Comparison of ENCODE assay signal across 10 cellular contexts in the genomic region with DNA sequence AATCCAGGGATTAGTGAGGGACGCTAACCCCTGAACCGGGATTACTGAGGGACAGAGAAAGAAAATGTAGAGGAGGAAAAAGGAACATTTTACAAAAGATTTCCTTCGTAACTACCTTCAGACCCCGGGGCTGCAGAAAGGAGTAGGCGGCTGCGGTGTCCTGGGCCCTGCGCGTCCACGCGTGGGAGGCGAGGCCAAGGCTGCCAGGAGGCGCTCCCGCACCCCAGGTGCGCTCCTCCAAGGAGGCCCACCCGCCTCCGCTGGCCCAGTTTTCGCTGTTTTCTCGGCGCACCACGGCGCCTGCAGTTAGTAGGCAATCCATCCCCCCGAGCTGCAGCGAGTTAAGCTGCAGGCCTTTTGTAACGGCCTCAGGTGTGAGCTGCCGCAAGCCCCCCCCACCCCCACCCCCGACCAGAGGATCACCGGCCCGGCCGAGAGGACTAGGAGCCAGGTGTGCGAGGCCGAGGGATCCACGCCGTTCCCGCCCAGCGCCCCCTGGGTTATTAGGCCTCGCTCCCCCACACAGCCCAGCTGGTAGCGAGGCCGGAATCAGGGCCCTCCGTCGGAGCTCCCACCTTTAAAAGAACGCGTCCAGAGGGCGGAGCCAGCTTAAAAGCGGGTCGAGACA.
DNase-seq lines count a peak whose midpoint lies in the region; ATAC-seq, FAIRE-seq and TF ChIP-seq lines count a peak whose summit lies in the region.
"Had no signal": no experiment of that assay in that cellular context is flagged by ENCODE, and none has a peak within 500 bp of the region (broad histone marks: within the 10 kb centered on the region; RNA-seq: fewer than 3 reads in every experiment).

No MANE protein-coding gene starts in this region.

- intact Hi-C loops in psoas muscle (cut with DNase I) = no loop called here

- peaks cover 0 to 49% (median 0%) of the 10 kb centered on the region in 3 donors for H3K27me3 ChIP-seq in psoas muscle (ENCODE audit: insufficient read depth in 3 of 3, low read length in 2 of 3)

- DNase-seq in GM12891 (ENCODE audit: insufficient read length, low spot score) = peak; percentile 27
- DNase-seq in T-helper 2 cell treated with Interferon-gamma antibody and Interleukin-4, amounts not matched to agents 5 μg/mL and 100 μg/mL, for 36 hours (ENCODE audit: low spot score) = no peak
- peak; percentile 87 for DNase-seq in chondrocyte (ENCODE audit: low spot score)
- no peak for DNase-seq in psoas muscle
- DNase-seq in NCI-H345 (lab: John Stamatoyannopoulos, UW) = no peak
- DNase-seq in OCI-M1 (lab: John Stamatoyannopoulos, UW) = no peak
- DNase-seq in DMS79 (lab: John Stamatoyannopoulos, UW) = no peak
- DNase-seq in COLO829 (ENCODE audit: low spot score) = no peak
- DNase-seq: NCI-H1930, SHP77 had no signal

- peak overlapping the region; percentile 43 for H3K4me3 Mint-ChIP-seq in T-helper 2 cell treated with Interferon-gamma antibody and Interleukin-4, amounts not matched to agents 5 μg/mL and 100 μg/mL, for 36 hours
- H3K4me3 Mint-ChIP-seq in chondrocyte (ENCODE audit: unreplicated experiment) = no peak overlapping the region

- peaks cover 6% of the 10 kb centered on the region for H3K9me3 Mint-ChIP-seq in T-helper 2 cell treated with Interferon-gamma antibody and Interleukin-4, amounts not matched to agents 5 μg/mL and 100 μg/mL, for 36 hours
- no peaks in the 10 kb centered on the region for H3K9me3 Mint-ChIP-seq in chondrocyte (ENCODE audit: low read depth)

- TF ChIP-seq CTCF in chondrocyte (IDR thresholded peaks at IDR 0.05) (no peak), psoas muscle (IDR thresholded peaks at IDR 0.05) (no peak)

- no peak for TF ChIP-seq POLR2A in GM12891 (IDR thresholded peaks at IDR 0.05; ENCODE audit: low read depth, low read length)

- 25 to 30% (median 26%) methylated on average over 43 to 45 of the region's 45 CpGs for WGBS in psoas muscle, 3 donors

- H3K4me1 ChIP-seq in psoas muscle = no peaks in the 10 kb centered on the region

- no peaks in the 10 kb centered on the region for H3K9me3 ChIP-seq in psoas muscle

- H3K4me3 ChIP-seq in psoas muscle = peak overlapping the region; percentile 18

- no peak overlapping the region for H3K27ac ChIP-seq in psoas muscle

- no peak overlapping the region for H3K27ac Mint-ChIP-seq in T-helper 2 cell treated with Interferon-gamma antibody and Interleukin-4, amounts not matched to agents 5 μg/mL and 100 μg/mL, for 36 hours
- no peak overlapping the region for H3K27ac Mint-ChIP-seq in chondrocyte (ENCODE audit: unreplicated experiment)

- ATAC-seq in psoas muscle = no peak

- no peaks in the 10 kb centered on the region for H3K36me3 ChIP-seq in psoas muscle (ENCODE audit: insufficient read depth in 1 of 2, low read depth in 1 of 2)

- peaks cover 9% of the 10 kb centered on the region for H3K4me1 Mint-ChIP-seq in T-helper 2 cell treated with Interferon-gamma antibody and Interleukin-4, amounts not matched to agents 5 μg/mL and 100 μg/mL, for 36 hours (ENCODE audit: low read depth)
- no peaks in the 10 kb centered on the region for H3K4me1 Mint-ChIP-seq in chondrocyte (ENCODE audit: low read depth)

- peaks cover 49% of the 10 kb centered on the region for H3K27me3 Mint-ChIP-seq in T-helper 2 cell treated with Interferon-gamma antibody and Interleukin-4, amounts not matched to agents 5 μg/mL and 100 μg/mL, for 36 hours (ENCODE audit: low read depth)
- H3K27me3 Mint-ChIP-seq in chondrocyte (ENCODE audit: low read depth) = peaks cover 27% of the 10 kb centered on the region

- FAIRE-seq in GM12891 (lab: Jason Lieb, UNC) = no peak

- no peaks in the 10 kb centered on the region for H3K36me3 Mint-ChIP-seq in T-helper 2 cell treated with Interferon-gamma antibody and Interleukin-4, amounts not matched to agents 5 μg/mL and 100 μg/mL, for 36 hours (ENCODE audit: low read depth)
- no peaks in the 10 kb centered on the region for H3K36me3 Mint-ChIP-seq in chondrocyte (ENCODE audit: low read depth)

TF ChIP-seq in GM12891, 5 proteins besides CTCF, POLR2A, EP300 and RAD21:
- TF ChIP-seq TAF1 (IDR thresholded peaks at IDR 0.05; ENCODE audit: low read depth, low read length) (no peak), SPI1 (IDR thresholded peaks at IDR 0.05; ENCODE audit: low read depth, low read length) (no peak)
TF ChIP-seq in GM12891: peak in this region for 0.

Comparison
In these comparisons a context has a peak if more than half of its experiments do, and no peak if none do; other contexts are left out.
1. DNase-seq: peak in GM12891 (single experiment) and chondrocyte (single experiment); none in T-helper 2 cell treated with Interferon-gamma antibody and Interleukin-4, amounts not matched to agents 5 μg/mL and 100 μg/mL, for 36 hours (single experiment), psoas muscle (0 of 2), NCI-H345 (single experiment), OCI-M1 (single experiment), DMS79 (single experiment) and COLO829 (single experiment).